In the genomic region with DNA sequence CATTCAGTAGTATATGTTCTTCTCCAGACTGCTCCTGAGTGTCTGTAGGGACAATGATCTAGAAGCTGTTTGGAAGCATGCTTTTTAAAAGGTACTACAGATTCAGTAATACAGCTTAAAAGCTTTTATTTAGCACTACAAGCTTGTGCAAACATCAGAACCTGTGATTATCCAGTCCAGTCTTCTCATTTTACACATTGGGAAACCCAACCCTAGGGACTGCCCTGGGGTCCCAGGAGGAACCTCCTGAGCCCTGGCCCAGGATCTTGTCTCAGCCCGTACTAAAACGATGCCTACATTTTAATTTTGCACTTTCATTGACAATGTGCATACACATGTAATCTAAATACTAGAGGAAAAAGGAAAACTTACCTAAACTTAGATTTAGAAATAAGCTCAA, we compare ENCODE assay signal across 14 cellular contexts.
"Had no signal": no experiment of that assay in that cellular context is flagged by ENCODE, and none has a peak within 500 bp of the region (broad histone marks: within the 10 kb centered on the region; RNA-seq: fewer than 3 reads in every experiment).

No MANE protein-coding gene starts in this region.

- H3K36me3 ChIP-seq: neural progenitor cell, ovary, spleen had no signal

- H3K4me1 ChIP-seq: neural progenitor cell had no signal

- DNase-seq: activated CD4-positive, CD25-positive, alpha-beta regulatory T cell treated with anti-CD3 and anti-CD28 coated beads, Interleukin-2, amount 50 U/mL, for 72 hours; activated naive CD4-positive, alpha-beta T cell treated with Interleukin-2 at 50 U/mL for 16 hours; cortex of kidney; effector memory CD8-positive, alpha-beta T cell; foreskin keratinocyte; glutamatergic neuron; immature natural killer cell; midbrain; ovary; spleen; stimulated activated CD4-positive, alpha-beta T cell treated with anti-CD3 and anti-CD28 coated beads, Interleukin-1b, Interleukin-23, amount 100 ng/mL, for 48 hours had no signal

- H3K9me3 ChIP-seq: ovary, spleen had no signal

- H3K9me3 Mint-ChIP-seq: effector memory CD8-positive, alpha-beta T cell; immature natural killer cell; neural progenitor cell had no signal

- H3K27me3 ChIP-seq: foreskin keratinocyte, neural progenitor cell, ovary, spleen had no signal

- H3K36me3 Mint-ChIP-seq: immature natural killer cell, neural progenitor cell had no signal

- ATAC-seq: effector memory CD8-positive, alpha-beta T cell; foreskin keratinocyte; sciatic nerve had no signal

- H3K4me3 ChIP-seq: lung, neural progenitor cell, ovary, spleen had no signal

- H3K27me3 Mint-ChIP-seq: effector memory CD8-positive, alpha-beta T cell had no signal

- H3K27ac ChIP-seq: foreskin keratinocyte, neural progenitor cell, ovary, spleen had no signal

- H3K4me3 Mint-ChIP-seq: effector memory CD8-positive, alpha-beta T cell; immature natural killer cell; neural progenitor cell had no signal

- H3K27ac Mint-ChIP-seq: immature natural killer cell, neural progenitor cell had no signal
